In the genomic region with DNA sequence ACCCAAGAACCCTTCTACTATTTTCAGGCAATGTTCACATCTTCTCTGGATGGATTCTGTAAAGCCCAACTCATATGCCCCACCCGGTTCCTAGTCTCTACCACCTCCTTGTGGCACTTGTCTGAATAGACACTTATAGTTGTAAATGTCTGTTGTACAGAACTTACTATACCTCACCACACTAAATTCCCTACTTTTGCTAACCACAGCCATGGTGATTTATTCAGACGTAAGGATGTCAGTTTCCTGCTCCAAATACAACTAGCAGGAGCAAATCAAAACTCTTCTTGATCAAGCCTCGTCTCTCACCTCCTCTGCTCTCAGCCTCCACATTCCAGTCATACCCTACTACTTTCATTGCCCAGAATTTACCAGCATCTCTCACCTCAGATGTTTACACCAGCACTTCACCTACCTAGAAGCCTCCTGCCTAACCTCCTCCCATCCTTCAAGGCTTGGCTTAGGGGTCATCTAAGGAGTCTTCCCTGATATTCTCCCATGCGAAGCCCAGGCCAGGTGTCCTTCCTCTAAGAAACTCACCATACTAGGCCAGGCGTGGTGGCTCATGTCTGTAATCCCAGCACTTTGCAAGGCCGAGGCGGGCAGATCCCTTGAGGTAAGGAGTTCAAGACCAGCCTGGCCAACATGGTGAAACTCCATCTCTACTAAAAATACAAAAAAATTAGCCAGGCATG, we compare ENCODE assay signal across 8 cellular contexts.
DNase-seq lines count a peak whose midpoint lies in the region; ATAC-seq lines count a peak whose summit lies in the region.

No MANE protein-coding gene starts in this region.

- ATAC-seq in stimulated activated naive CD8-positive, alpha-beta T cell treated with anti-CD3 and anti-CD28 coated beads, Interleukin-15, amount 100 ng/mL, for 72 hours: peak; percentile 35
- no peak for ATAC-seq in HG03139 (IDR thresholded peaks at IDR 0.05; ENCODE audit: unreplicated experiment)
- no peak for ATAC-seq in HG02642 (IDR thresholded peaks at IDR 0.05; ENCODE audit: poor library complexity, unreplicated experiment)

- H3K27me3 Mint-ChIP-seq in stimulated activated naive CD8-positive, alpha-beta T cell treated with anti-CD3 and anti-CD28 coated beads, Interleukin-15, amount 100 ng/mL, for 72 hours: no peaks in the 10 kb centered on the region

- no peaks in the 10 kb centered on the region for H3K9me3 Mint-ChIP-seq in stimulated activated naive CD8-positive, alpha-beta T cell treated with anti-CD3 and anti-CD28 coated beads, Interleukin-15, amount 100 ng/mL, for 72 hours

- H3K27me3 ChIP-seq in adipocyte (replicated peaks; ENCODE audit: control insufficient read depth, insufficient read depth, low read length): no peaks in the 10 kb centered on the region

- H3K27ac Mint-ChIP-seq in stimulated activated naive CD8-positive, alpha-beta T cell treated with anti-CD3 and anti-CD28 coated beads, Interleukin-15, amount 100 ng/mL, for 72 hours: no peak overlapping the region

- H3K9ac ChIP-seq in adipocyte (ENCODE audit: low read length): no peak overlapping the region

- peaks cover 37% of the 10 kb centered on the region for H3K4me1 ChIP-seq in adipocyte (ENCODE audit: control insufficient read depth, insufficient read depth, low read length)

- H3K4me3 Mint-ChIP-seq in stimulated activated naive CD8-positive, alpha-beta T cell treated with anti-CD3 and anti-CD28 coated beads, Interleukin-15, amount 100 ng/mL, for 72 hours: peak overlapping the region; percentile 49 to 52

- H3K4me1 Mint-ChIP-seq in stimulated activated naive CD8-positive, alpha-beta T cell treated with anti-CD3 and anti-CD28 coated beads, Interleukin-15, amount 100 ng/mL, for 72 hours: peaks cover 72% of the 10 kb centered on the region

- no peaks in the 10 kb centered on the region for H3K9me3 ChIP-seq in adipocyte (ENCODE audit: control insufficient read depth, low read length)

- no peaks in the 10 kb centered on the region for H3K36me3 ChIP-seq in adipocyte (ENCODE audit: control insufficient read depth, insufficient read depth, low read length, severe bottlenecking)

- DNase-seq in COLO668 (lab: John Stamatoyannopoulos, UW; ENCODE audit: unreplicated experiment): peak; percentile 10
- peak; percentile 24 for DNase-seq in GM19238 (ENCODE audit: insufficient read length, low spot score)
- peak; percentile 75 for DNase-seq in NCI-H69 (lab: John Stamatoyannopoulos, UW)
- DNase-seq in adipocyte (ENCODE audit: low read depth): peak; percentile 78
- DNase-seq in iPS-NIHi11 (ENCODE audit: low spot score): peak; percentile 46
- peak in 1 of 2 donors; percentile 20 for DNase-seq in stimulated activated naive CD8-positive, alpha-beta T cell treated with anti-CD3 and anti-CD28 coated beads, Interleukin-15, amount 100 ng/mL, for 72 hours

- no peak overlapping the region for H3K4me3 ChIP-seq in adipocyte (ENCODE audit: low read length)
